Comparison of ENCODE assay signal across 8 cellular contexts in the genomic region with DNA sequence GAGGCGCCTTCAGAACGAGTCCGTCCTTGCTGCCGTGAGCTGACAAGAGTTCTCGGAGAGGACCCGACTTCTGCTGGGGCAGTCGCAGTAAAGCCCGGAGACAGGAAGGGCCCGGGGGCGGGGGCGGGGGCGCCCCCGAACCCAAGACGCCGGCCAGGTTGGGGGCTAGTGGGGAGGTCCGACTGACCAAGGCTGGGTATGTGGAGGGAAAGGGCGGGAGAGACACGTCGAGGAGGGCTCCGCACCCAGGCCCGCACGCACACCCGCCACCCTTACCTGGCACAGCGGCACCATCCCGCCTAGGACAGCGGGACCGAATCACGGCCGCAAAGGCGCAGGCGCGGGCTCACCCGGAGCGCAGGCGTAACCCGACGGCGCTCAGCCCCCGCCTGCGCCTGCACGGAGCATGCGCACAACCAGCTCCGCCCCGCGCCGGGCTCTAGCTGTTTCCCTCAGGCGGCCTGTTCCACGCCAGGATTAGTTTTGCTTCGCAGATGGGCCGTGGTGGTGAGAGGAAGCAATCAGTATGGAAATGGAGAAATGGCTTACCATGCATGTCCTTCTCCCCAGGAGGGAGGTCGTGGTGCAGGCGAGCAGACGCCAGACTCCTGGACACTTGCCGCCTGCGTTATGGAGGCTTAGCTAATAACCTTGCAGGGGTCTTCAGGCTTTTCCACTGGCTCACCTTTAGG. TPM values are rescaled to one million over a fixed set of nuclear protein-coding genes. Genes with fewer than 3 reads are reported as not detected.
DNase-seq lines count a peak whose midpoint lies in the region; ATAC-seq, FAIRE-seq and TF ChIP-seq lines count a peak whose summit lies in the region.

A gene with protein sequence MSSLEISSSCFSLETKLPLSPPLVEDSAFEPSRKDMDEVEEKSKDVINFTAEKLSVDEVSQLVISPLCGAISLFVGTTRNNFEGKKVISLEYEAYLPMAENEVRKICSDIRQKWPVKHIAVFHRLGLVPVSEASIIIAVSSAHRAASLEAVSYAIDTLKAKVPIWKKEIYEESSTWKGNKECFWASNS (minus strand): TSS at position 322 of the 692 bp plus-strand sequence. CDS start 2,583 bp downstream, outside the sequence.

- TF ChIP-seq POLR2A in GM12891 (IDR thresholded peaks at IDR 0.05; ENCODE audit: low read depth, low read length) (peak; percentile 83), ovary (IDR thresholded peaks at IDR 0.05) (peak; percentile 69)

- no peaks in the 10 kb centered on the region for H3K36me3 ChIP-seq in ovary
- no peaks in the 10 kb centered on the region for H3K36me3 ChIP-seq in thymus (ENCODE audit: control insufficient read depth, insufficient read depth)

- intact Hi-C loops in Right ventricle myocardium inferior (cut with DNase I): loop anchor here (10.0 kb wide), 1 partner anchor 315 kb away; no protein-coding TSS in a partner anchor
- intact Hi-C loops in ovary (cut with DNase I): no loop called here

- ATAC-seq in HG02798 (IDR thresholded peaks at IDR 0.05; ENCODE audit: poor library complexity, unreplicated experiment): peak; percentile 97
- ATAC-seq in Right ventricle myocardium inferior: peak; percentile 100

- no peaks in the 10 kb centered on the region for H3K27me3 ChIP-seq in ovary
- no peaks in the 10 kb centered on the region for H3K27me3 ChIP-seq in thymus (ENCODE audit: control insufficient read depth, insufficient read depth)

- TF ChIP-seq CTCF in ovary (IDR thresholded peaks at IDR 0.05): no peak

- H3K9me3 ChIP-seq in ovary (no peaks in the 10 kb centered on the region), thymus (ENCODE audit: control insufficient read depth) (no peaks in the 10 kb centered on the region)

- H3K4me3 ChIP-seq in ovary (peak within 1 kb of the TSS; percentile 88), thymus (ENCODE audit: low read length) (peak within 1 kb of the TSS; percentile 86)

- DNase-seq in GM12891 (ENCODE audit: insufficient read length, low spot score) (peak; percentile 89), NCI-H1417 treated with DMSO at 0.1 percent for 48 hours (lab: John Stamatoyannopoulos, UW) (peak; percentile 18), SW 1271 (lab: John Stamatoyannopoulos, UW) (peak; percentile 85 to 91), Right ventricle myocardium inferior (ENCODE audit: missing footprints) (peak; percentile 95), ovary (peak; percentile 88 to 94 (median 90))
- DNase-seq in activated naive CD8-positive, alpha-beta T cell treated with anti-CD3 and anti-CD28 coated beads, Interleukin-2, amount 50 U/mL, for 16 hours (ENCODE audit: low read depth, low spot score): peak; percentile 75

- H3K27ac ChIP-seq in ovary (peak within 1 kb of the TSS; percentile 54 to 85), thymus (ENCODE audit: low read depth) (peak within 1 kb of the TSS; percentile 86)

- 0% methylated on average over 55 of the region's 55 CpGs for WGBS in ovary, 3 donors
- under 1% methylated on average over 55 of the region's 55 CpGs for WGBS in thymus

- no peak for TF ChIP-seq EP300 in ovary (IDR thresholded peaks at IDR 0.05)

- peak; percentile 99 for FAIRE-seq in GM12891 (lab: Jason Lieb, UNC)

- H3K4me1 ChIP-seq in ovary (ENCODE audit: insufficient read depth): peaks cover 6% of the 10 kb centered on the region
- peaks cover 4% of the 10 kb centered on the region for H3K4me1 ChIP-seq in thymus (ENCODE audit: control insufficient read depth, insufficient read depth, low read length)

TF ChIP-seq in GM12891, 5 proteins besides CTCF, POLR2A, EP300 and RAD21:
- TF ChIP-seq SPI1 (IDR thresholded peaks at IDR 0.05; ENCODE audit: low read depth, low read length): no peak
- 0 out of 2 replicates have a peak, but pooled peaks have one; percentile 28 for TF ChIP-seq POU2F2 (IDR thresholded peaks at IDR 0.05; ENCODE audit: low read depth, low read length)
- TF ChIP-seq PAX5 (IDR thresholded peaks at IDR 0.05; ENCODE audit: insufficient read depth, low read length, severe bottlenecking): no peak
- peak; percentile 50; the same call in 1 of the 2 replicates for TF ChIP-seq TAF1 (IDR thresholded peaks at IDR 0.05; ENCODE audit: low read depth, low read length)
- TF ChIP-seq POLR2AphosphoS5 (IDR thresholded peaks at IDR 0.05; ENCODE audit: low read depth, low read length): peak; percentile 82

RNA-seq across cellular contexts. Expression of the gene that starts here (rescaled TPM):
- polyA plus RNA-seq in GM12891 (2012; ENCODE audit: low read depth, missing spikeins): 11.5 TPM
- 93.6 TPM for total RNA-seq in Right ventricle myocardium inferior
- total RNA-seq in ovary: 10 to 100 TPM; 32.9 to 45.5 (median 39.6) TPM
- 10 to 100 TPM; 41.7 to 72.2 TPM for polyA plus RNA-seq in ovary
- 55.7 TPM for polyA plus RNA-seq in thymus

Comparison
In these comparisons a context has a peak if more than half of its experiments do, and no peak if none do; other contexts are left out.
1. Peak in every context shown above with its lines: DNase-seq, ATAC-seq, H3K4me3 ChIP-seq and H3K27ac ChIP-seq.
2. DNase-seq: peak in every context shown above with its lines; median percentile 95 in Right ventricle myocardium inferior; 90 in ovary; 89 in GM12891; 88 in SW 1271; 75 in activated naive CD8-positive, alpha-beta T cell treated with anti-CD3 and anti-CD28 coated beads, Interleukin-2, amount 50 U/mL, for 16 hours; 18 in NCI-H1417 treated with DMSO at 0.1 percent for 48 hours.